Comparison of ENCODE assay signal across 11 cellular contexts in genomic region chr2:42747422-42747821, GRCh38. TPM values are rescaled to one million over a fixed set of nuclear protein-coding genes. Genes with fewer than 3 reads are reported as not detected.
"Had no signal": no experiment of that assay in that cellular context is flagged by ENCODE, and none has a peak within 500 bp of the region (broad histone marks: within the 10 kb centered on the region; RNA-seq: fewer than 3 reads in every experiment).

No MANE protein-coding gene starts in this region.

- H3K36me3 ChIP-seq: HAP-1 had no signal

- H3K4me3 ChIP-seq: GM23248, HAP-1, K562 had no signal

- H3K27ac ChIP-seq: GM23248 had no signal

- H3K4me1 ChIP-seq: HAP-1 had no signal

- H3K9me3 ChIP-seq: HAP-1 had no signal

- ATAC-seq: HCT116, K562 had no signal

- DNase-seq: GM23248, GOT3, H7, HFFc6, IMR-90, KG1 had no signal

RNA-seq across cellular contexts. Expression of gene OXER1, which starts 16.5 kb away (rescaled TPM):
- total RNA-seq: GM23248, H4, HFFc6, HT-29, IMR-90, K562 had no signal

RNA-seq across cellular contexts. Expression of gene HAAO, which starts 45.0 kb away (rescaled TPM):
- total RNA-seq: GM23248, H4, HT-29, K562 had no signal
